In genomic region chr10:99660662-99661369, GRCh38 we compare ENCODE assay signal across 12 cellular contexts. TPM values are rescaled to one million over a fixed set of nuclear protein-coding genes. Genes with fewer than 3 reads are reported as not detected.
A peak's percentile ranks its signal among the peaks of the same experiment; 100 is the strongest.
DNase-seq lines count a peak whose midpoint lies in the region; ATAC-seq and TF ChIP-seq lines count a peak whose summit lies in the region.
"Had no signal": no experiment of that assay in that cellular context is flagged by ENCODE, and none has a peak within 500 bp of the region (broad histone marks: within the 10 kb centered on the region; RNA-seq: fewer than 3 reads in every experiment).

No MANE protein-coding gene starts in this region.

- H3K9ac ChIP-seq in SK-N-SH (peak overlapping the region; percentile 94), adipocyte (ENCODE audit: low read length) (peak overlapping the region; percentile 96), skeletal muscle satellite cell (ENCODE audit: low read depth, low read length) (peak overlapping the region; percentile 99)

- no peaks in the 10 kb centered on the region for H3K9me3 ChIP-seq in SK-N-SH
- H3K9me3 ChIP-seq in adipocyte (ENCODE audit: control insufficient read depth, low read length): no peaks in the 10 kb centered on the region
- H3K9me3 ChIP-seq in skeletal muscle satellite cell (replicated peaks; ENCODE audit: low read length): no peaks in the 10 kb centered on the region
- H3K9me3 ChIP-seq in tibial nerve: no peaks in the 10 kb centered on the region

- ATAC-seq in SK-N-SH treated with all-trans-retinoic acid at 6 μM for 48 hours: no peak
- ATAC-seq in GM21619 (IDR thresholded peaks at IDR 0.05; ENCODE audit: unreplicated experiment): no peak

- peaks cover 58% of the 10 kb centered on the region for H3K79me2 ChIP-seq in SK-N-SH (ENCODE audit: insufficient read depth)

- TF ChIP-seq POLR2A in tibial nerve (IDR thresholded peaks at IDR 0.05): no peak

- peak overlapping the region in 1 of 2 experiments; percentile 92; a peak in 3 of 4 replicates for H3K27ac ChIP-seq in SK-N-SH (ENCODE audit: low read depth in 2 of 2, low read length in 1 of 2)
- no peak overlapping the region for H3K27ac ChIP-seq in tibial nerve

- peaks cover 6 to 33% of the 10 kb centered on the region in 2 experiments for H3K36me3 ChIP-seq in SK-N-SH (replicated peaks in 1 of 2; ENCODE audit: control insufficient read depth in 1 of 2, insufficient read depth in 2 of 2, low read length in 1 of 2)
- peaks cover 16% of the 10 kb centered on the region for H3K36me3 ChIP-seq in adipocyte (ENCODE audit: control insufficient read depth, insufficient read depth, low read length, severe bottlenecking)
- peaks cover 34% of the 10 kb centered on the region for H3K36me3 ChIP-seq in skeletal muscle satellite cell (ENCODE audit: insufficient read depth, low read length)
- peaks cover 0 to 29% (median 0%) of the 10 kb centered on the region in 3 donors for H3K36me3 ChIP-seq in tibial nerve

- H3K4me1 ChIP-seq in SK-N-SH (ENCODE audit: control insufficient read depth in 1 of 2, insufficient read depth in 2 of 2, low read depth in 1 of 2, low read length in 1 of 2) (peaks cover 0 to 6% of the 10 kb centered on the region in 2 experiments; a peak in 3 of 4 replicates), adipocyte (ENCODE audit: control insufficient read depth, insufficient read depth, low read length) (peaks cover 31% of the 10 kb centered on the region), skeletal muscle satellite cell (ENCODE audit: control insufficient read depth, insufficient read depth, low read length) (peaks cover 32% of the 10 kb centered on the region), tibial nerve (peaks cover 0 to 19% (median 9%) of the 10 kb centered on the region in 4 donors)

- no peak for TF ChIP-seq CTCF in SK-N-SH (IDR thresholded peaks at IDR 0.05)
- TF ChIP-seq CTCF in fibroblast of villous mesenchyme (IDR thresholded peaks at IDR 0.05; ENCODE audit: insufficient read depth, low read depth, low read length): no peak
- no peak for TF ChIP-seq CTCF in tibial nerve (IDR thresholded peaks at IDR 0.05)

- intact Hi-C loops in head of caudate nucleus (cut with DNase I): no loop called here

- CTCF ChIA-PET in SK-N-SH (lab: Yijun Ruan, JAX): interaction anchor here (1.6 kb wide), 1 partner anchor 10 kb away, joined by 3 read pairs; no protein-coding TSS in a partner anchor

- TF ChIP-seq RAD21 in SK-N-SH (IDR thresholded peaks at IDR 0.05; ENCODE audit: low read length): no peak

- H3K4me2 ChIP-seq in SK-N-SH: peak overlapping the region; percentile 94
- H3K4me2 ChIP-seq in skeletal muscle satellite cell (ENCODE audit: low read length): peak overlapping the region; percentile 91

- no peaks in the 10 kb centered on the region for H4K20me1 ChIP-seq in SK-N-SH (ENCODE audit: insufficient read depth)

- H3K27me3 ChIP-seq in SK-N-SH (ENCODE audit: insufficient read depth) (no peaks in the 10 kb centered on the region), adipocyte (replicated peaks; ENCODE audit: control insufficient read depth, insufficient read depth, low read length) (no peaks in the 10 kb centered on the region), skeletal muscle satellite cell (ENCODE audit: control insufficient read depth, insufficient read depth, low read length) (no peaks in the 10 kb centered on the region), tibial nerve (no peaks in the 10 kb centered on the region)
- H3K27me3 ChIP-seq: dorsolateral prefrontal cortex had no signal

- no peaks in the 10 kb centered on the region for H3K9me2 ChIP-seq in SK-N-SH

- no peak for TF ChIP-seq EP300 in SK-N-SH (IDR thresholded peaks at IDR 0.05; ENCODE audit: borderline replicate concordance in 1 of 2, low read depth in 1 of 2, low read length in 1 of 2)
- TF ChIP-seq EP300 in tibial nerve (IDR thresholded peaks at IDR 0.05): no peak

- WGBS in SK-N-SH (ENCODE audit: low lambda C conversion rate): 98% methylated on average over 6 of the region's 6 CpGs
- WGBS in tibial nerve, 2 donors: 92 to 95% methylated on average over 6 of the region's 6 CpGs

- no peak for DNase-seq in SK-N-SH
- DNase-seq in adipocyte (ENCODE audit: low read depth): peak; percentile 41
- DNase-seq in fibroblast of villous mesenchyme (ENCODE audit: low read depth): peak; percentile 20
- no peak for DNase-seq in tibial nerve (ENCODE audit: low spot score in 2 of 2)
- DNase-seq in head of caudate nucleus: no peak
- DNase-seq: dorsolateral prefrontal cortex; naive B cell; RPMI8226; stimulated activated CD4-positive, alpha-beta T cell treated with anti-CD3 and anti-CD28 coated beads, Interleukin-15, amount 100 ng/mL, for 24 hours had no signal

- H3K4me3 ChIP-seq in SK-N-SH (ENCODE audit: low read depth in 2 of 2, low read length in 1 of 2) (peak overlapping the region in 1 of 2 experiments; percentile 91; a peak in 2 of 4 replicates), adipocyte (ENCODE audit: low read length) (peak overlapping the region; percentile 98), fibroblast of villous mesenchyme (ENCODE audit: low read depth, low read length) (peak overlapping the region; percentile 17), skeletal muscle satellite cell (ENCODE audit: low read length) (peak overlapping the region; percentile 97), tibial nerve (no peak overlapping the region)

- POLR2A ChIA-PET in SK-N-SH (lab: Yijun Ruan, JAX): interaction anchor here (0.6 kb wide), 1 partner anchor 127 kb away, joined by 4 read pairs; no protein-coding TSS in a partner anchor

- H3F3A ChIP-seq in SK-N-SH (replicated peaks; ENCODE audit: insufficient read depth): peaks cover 31% of the 10 kb centered on the region

- no peak overlapping the region for H2AFZ ChIP-seq in SK-N-SH (ENCODE audit: low read depth)

TF ChIP-seq in SK-N-SH, 30 proteins besides CTCF, POLR2A, EP300 and RAD21 (continues in another document):
- TF ChIP-seq TEAD4 (IDR thresholded peaks at IDR 0.05; ENCODE audit: borderline replicate concordance, insufficient read depth): no peak
- no peak for TF ChIP-seq TAF1 (IDR thresholded peaks at IDR 0.05; ENCODE audit: borderline replicate concordance, low read depth, low read length)
- no peak for TF ChIP-seq RFX5 (IDR thresholded peaks at IDR 0.05; ENCODE audit: low read length)
- no peak for TF ChIP-seq NRF1 (IDR thresholded peaks at IDR 0.05; ENCODE audit: low read depth, low read length)
- TF ChIP-seq FOSL2 (IDR thresholded peaks at IDR 0.05; ENCODE audit: borderline replicate concordance, low read depth): no peak
- TF ChIP-seq SIN3A (IDR thresholded peaks at IDR 0.05; ENCODE audit: borderline replicate concordance, low read depth, low read length): no peak
- TF ChIP-seq, protein P1, sequence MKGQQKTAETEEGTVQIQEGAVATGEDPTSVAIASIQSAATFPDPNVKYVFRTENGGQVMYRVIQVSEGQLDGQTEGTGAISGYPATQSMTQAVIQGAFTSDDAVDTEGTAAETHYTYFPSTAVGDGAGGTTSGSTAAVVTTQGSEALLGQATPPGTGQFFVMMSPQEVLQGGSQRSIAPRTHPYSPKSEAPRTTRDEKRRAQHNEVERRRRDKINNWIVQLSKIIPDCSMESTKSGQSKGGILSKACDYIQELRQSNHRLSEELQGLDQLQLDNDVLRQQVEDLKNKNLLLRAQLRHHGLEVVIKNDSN (IDR thresholded peaks at IDR 0.05; ENCODE audit: borderline replicate concordance, low read depth): no peak

TF ChIP-seq in SK-N-SH treated with all-trans-retinoic acid at 6 μM for 48 hours, 23 proteins besides CTCF, POLR2A, EP300 and RAD21:
- TF ChIP-seq RARB (CRISPR knock-in tag; IDR thresholded peaks at IDR 0.05) (no peak), ZNF565 (CRISPR knock-in tag; conservative IDR thresholded peaks at IDR 0.05; ENCODE audit: low read depth) (no peak), TOX (CRISPR knock-in tag; IDR thresholded peaks at IDR 0.05; ENCODE audit: borderline replicate concordance) (no peak), TCF4 (CRISPR knock-in tag; IDR thresholded peaks at IDR 0.05; ENCODE audit: borderline replicate concordance) (no peak), ARNTL (CRISPR knock-in tag; IDR thresholded peaks at IDR 0.05; ENCODE audit: borderline replicate concordance, low read depth) (no peak)
- TF ChIP-seq, protein P2, sequence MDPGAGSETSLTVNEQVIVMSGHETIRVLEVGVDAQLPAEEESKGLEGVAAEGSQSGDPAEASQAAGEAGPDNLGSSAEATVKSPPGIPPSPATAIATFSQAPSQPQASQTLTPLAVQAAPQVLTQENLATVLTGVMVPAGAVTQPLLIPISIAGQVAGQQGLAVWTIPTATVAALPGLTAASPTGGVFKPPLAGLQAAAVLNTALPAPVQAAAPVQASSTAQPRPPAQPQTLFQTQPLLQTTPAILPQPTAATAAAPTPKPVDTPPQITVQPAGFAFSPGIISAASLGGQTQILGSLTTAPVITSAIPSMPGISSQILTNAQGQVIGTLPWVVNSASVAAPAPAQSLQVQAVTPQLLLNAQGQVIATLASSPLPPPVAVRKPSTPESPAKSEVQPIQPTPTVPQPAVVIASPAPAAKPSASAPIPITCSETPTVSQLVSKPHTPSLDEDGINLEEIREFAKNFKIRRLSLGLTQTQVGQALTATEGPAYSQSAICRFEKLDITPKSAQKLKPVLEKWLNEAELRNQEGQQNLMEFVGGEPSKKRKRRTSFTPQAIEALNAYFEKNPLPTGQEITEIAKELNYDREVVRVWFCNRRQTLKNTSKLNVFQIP (CRISPR knock-in tag; IDR thresholded peaks at IDR 0.05; ENCODE audit: borderline replicate concordance, low read depth): no peak

RNA-seq across cellular contexts. Expression of gene ENTPD7, which starts 1.5 kb away (rescaled TPM):
- 3.9 and 6.2 TPM in 2 replicates for polyA plus RNA-seq in SK-N-SH (2012; rRNA removed)
- 4.5 and 5.3 TPM in 2 replicates for polyA plus RNA-seq in SK-N-SH (2012; cell fraction: cytosol; rRNA removed)
- 3.5 and 5.6 TPM in 2 replicates for polyA plus RNA-seq in SK-N-SH (2012; cell fraction: nucleus; rRNA removed)
- total RNA-seq in fibroblast of villous mesenchyme (43.2 and 48.4 TPM in 2 replicates), tibial nerve (1 to 10 TPM; 3.3 to 7.5 (median 4.4) TPM)
- total RNA-seq in skeletal muscle satellite cell (2012; rRNA removed): 22.3 and 26.4 TPM in 2 replicates

RNA-seq across cellular contexts. Expression of gene SLC25A28, which starts 40.6 kb away (rescaled TPM):
- polyA plus RNA-seq in SK-N-SH (2012; rRNA removed): 23.8 and 34.3 TPM in 2 replicates
- polyA plus RNA-seq in SK-N-SH (2012; cell fraction: cytosol; rRNA removed): 8.2 and 14.4 TPM in 2 replicates
- polyA plus RNA-seq in SK-N-SH (2012; cell fraction: nucleus; rRNA removed): 107 and 158 TPM in 2 replicates
- total RNA-seq in fibroblast of villous mesenchyme: 16.0 and 18.4 TPM in 2 replicates
- 9.6 and 11.4 TPM in 2 replicates for total RNA-seq in skeletal muscle satellite cell (2012; rRNA removed)
- total RNA-seq in tibial nerve: 10 to 100 TPM; 35.2 to 65.6 (median 47.8) TPM

Comparison
In these comparisons a context has a peak if more than half of its experiments do, and no peak if none do; other contexts are left out.
1. DNase-seq: peak in adipocyte (single experiment) and fibroblast of villous mesenchyme (single experiment); none in SK-N-SH (single experiment), tibial nerve (0 of 2) and head of caudate nucleus (0 of 42).
2. H3K4me3 ChIP-seq: peak in adipocyte (single experiment), fibroblast of villous mesenchyme (single experiment) and skeletal muscle satellite cell (single experiment); none in tibial nerve (0 of 4).
3. Peak in every context shown above with its lines, with median percentiles within 50 percentile points of each other: H3K9ac ChIP-seq.